Comparison of ENCODE assay signal across 8 cellular contexts in genomic region chr12:110776410-110776809, GRCh38. TPM values are rescaled to one million over a fixed set of nuclear protein-coding genes. Genes with fewer than 3 reads are reported as not detected.
A peak's percentile ranks its signal among the peaks of the same experiment; 100 is the strongest.
DNase-seq lines count a peak whose midpoint lies in the region; ATAC-seq, FAIRE-seq and TF ChIP-seq lines count a peak whose summit lies in the region.

No MANE protein-coding gene starts in this region.

- H3K27me3 ChIP-seq in H9 (ENCODE audit: insufficient read depth, low read length) (no peaks in the 10 kb centered on the region), neural progenitor cell (no peaks in the 10 kb centered on the region), gastroesophageal sphincter (no peaks in the 10 kb centered on the region)

- H3K27me3 Mint-ChIP-seq in H9 (ENCODE audit: low read depth) (peaks cover 12% of the 10 kb centered on the region), neural progenitor cell (ENCODE audit: insufficient read depth, low read depth) (peaks cover 2% of the 10 kb centered on the region)

- H3K18ac ChIP-seq in H9 (ENCODE audit: insufficient read length, low read depth, low read length) = no peak overlapping the region

- H3K4me2 ChIP-seq in H9 (ENCODE audit: insufficient read depth, insufficient read length, low read length) (no peak overlapping the region), neural progenitor cell (no peak overlapping the region)

- no peak overlapping the region for H2BK15ac ChIP-seq in H9 (ENCODE audit: low read depth, low read length)

- H3K4me1 Mint-ChIP-seq in H9 (peaks cover 4 to 14% of the 10 kb centered on the region in 2 experiments; a peak in 3 of 4 replicates), neural progenitor cell (peaks cover 7% of the 10 kb centered on the region)

- H2BK5ac ChIP-seq in H9 (ENCODE audit: insufficient read length, low read length) = no peak overlapping the region

- TF ChIP-seq EP300 in gastroesophageal sphincter (IDR thresholded peaks at IDR 0.05) = no peak

- H3K27ac Mint-ChIP-seq in H9 = peak overlapping the region in 1 of 3 experiments; percentile 69; a peak in 1 of 7 replicates
- no peak overlapping the region for H3K27ac Mint-ChIP-seq in neural progenitor cell

- peak overlapping the region; percentile 48 for H2AFZ ChIP-seq in H9 (ENCODE audit: low read length)
- H2AFZ ChIP-seq in neural progenitor cell (replicated peaks) = peak overlapping the region; percentile 42

- H3K36me3 ChIP-seq in neural progenitor cell (no peaks in the 10 kb centered on the region), gastroesophageal sphincter (no peaks in the 10 kb centered on the region)

- no CpG with 5 or more reads among the region's 4 CpGs for WGBS in H9 (ENCODE audit: extremely low coverage, insufficient read length, low lambda C conversion rate)
- 70 to 74% methylated on average over 3 to 4 of the region's 4 CpGs for WGBS in gastroesophageal sphincter (ENCODE audit: low coverage in 1 of 2), 2 donors

- peaks cover 3% of the 10 kb centered on the region for H3F3A ChIP-seq in neural progenitor cell (ENCODE audit: low read depth)

- H3K9ac ChIP-seq in H9 (ENCODE audit: extremely low read depth, insufficient read length, low read length) = no peak overlapping the region
- H3K9ac ChIP-seq in neural progenitor cell = no peak overlapping the region

- H4K5ac ChIP-seq in H9 (ENCODE audit: insufficient read length, low read depth, low read length) = no peak overlapping the region

- no peak overlapping the region for H2AK5ac ChIP-seq in H9 (ENCODE audit: insufficient read length, low read length)

- TF ChIP-seq CTCF in H9 (conservative IDR thresholded peaks at IDR 0.05) (no peak), neural progenitor cell (IDR thresholded peaks at IDR 0.05) (no peak), gastroesophageal sphincter (IDR thresholded peaks at IDR 0.05) (no peak)

- H2BK12ac ChIP-seq in H9 (ENCODE audit: insufficient read length, low read depth, low read length) = no peak overlapping the region

- H3K23ac ChIP-seq in H9 (ENCODE audit: insufficient read length, low read depth, low read length) = no peak overlapping the region

- H3K79me2 ChIP-seq in H9 (ENCODE audit: insufficient read depth, low read length) = no peaks in the 10 kb centered on the region
- H3K79me2 ChIP-seq in neural progenitor cell (ENCODE audit: low read depth) = no peaks in the 10 kb centered on the region

- H3T11ph ChIP-seq in H9 (ENCODE audit: low read length) = no peak overlapping the region

- H3K23me2 ChIP-seq in H9 (ENCODE audit: insufficient read length, low read depth, low read length, poor library complexity, severe bottlenecking) = no peaks in the 10 kb centered on the region

- H3K4ac ChIP-seq in H9 (ENCODE audit: low read depth, low read length) = no peak overlapping the region

- H3K4me3 Mint-ChIP-seq in H9 (no peak overlapping the region), neural progenitor cell (no peak overlapping the region)

- H3K27ac ChIP-seq in H9 (ENCODE audit: insufficient read length, low read depth, low read length) (no peak overlapping the region), neural progenitor cell (no peak overlapping the region), gastroesophageal sphincter (no peak overlapping the region)

- H3K14ac ChIP-seq in H9 (ENCODE audit: insufficient read depth, low read length) = no peak overlapping the region

- peak; percentile 95 for ATAC-seq in GM18511 (IDR thresholded peaks at IDR 0.05; ENCODE audit: unreplicated experiment)
- ATAC-seq in gastroesophageal sphincter = no peak

- DNase-seq in H9 = no peak
- peak; percentile 11 for DNase-seq in RCC 7860 (ENCODE audit: low spot score)
- no peak for DNase-seq in neural progenitor cell (ENCODE audit: low spot score)
- DNase-seq in NCI-H2227 treated with DMSO at 0.1 percent for 48 hours (lab: John Stamatoyannopoulos, UW) = no peak
- DNase-seq in GF-D8 (lab: John Stamatoyannopoulos, UW) = no peak
- no peak for DNase-seq in G401 (ENCODE audit: low spot score)

- H3K4me1 ChIP-seq in H9 (ENCODE audit: insufficient read depth, low read length) (no peaks in the 10 kb centered on the region), neural progenitor cell (no peaks in the 10 kb centered on the region), gastroesophageal sphincter (no peaks in the 10 kb centered on the region)

- no peak overlapping the region for H2BK20ac ChIP-seq in H9 (ENCODE audit: low read depth, low read length, poor library complexity, severe bottlenecking)

- no peak overlapping the region for H4K91ac ChIP-seq in H9 (ENCODE audit: insufficient read length, low read depth, low read length)

- no peaks in the 10 kb centered on the region for H4K20me1 ChIP-seq in H9 (ENCODE audit: control insufficient read depth, insufficient read depth, insufficient read length)
- no peaks in the 10 kb centered on the region for H4K20me1 ChIP-seq in neural progenitor cell (ENCODE audit: low read depth)

- H3K9me3 ChIP-seq in H9 (ENCODE audit: control insufficient read depth, low read depth, low read length) (no peaks in the 10 kb centered on the region), neural progenitor cell (ENCODE audit: low read depth) (no peaks in the 10 kb centered on the region), gastroesophageal sphincter (no peaks in the 10 kb centered on the region)

- FAIRE-seq in RCC 7860 (lab: Jason Lieb, UNC) = no peak

- no peak for TF ChIP-seq POLR2A in gastroesophageal sphincter (IDR thresholded peaks at IDR 0.05)

- no peak overlapping the region for H2BK120ac ChIP-seq in H9 (ENCODE audit: low read depth, low read length, poor library complexity, severe bottlenecking)

- no peak overlapping the region for H4K8ac ChIP-seq in H9 (replicated peaks; ENCODE audit: insufficient read length, low read depth, low read length)

- in situ Hi-C loops in G401 (cut with HindIII; ENCODE audit: low sequenced_read_pairs) = no loop called here

- H3K56ac ChIP-seq in H9 (ENCODE audit: insufficient read length, low read depth, low read length) = no peak overlapping the region

- peaks cover 0 to 7% (median 3%) of the 10 kb centered on the region in 3 experiments; a peak in 4 of 7 replicates for H3K36me3 Mint-ChIP-seq in H9 (ENCODE audit: insufficient read depth in 1 of 3, low read depth in 3 of 3)
- H3K36me3 Mint-ChIP-seq in neural progenitor cell = no peaks in the 10 kb centered on the region

- no peaks in the 10 kb centered on the region for H3K79me1 ChIP-seq in H9 (ENCODE audit: insufficient read depth, low read depth, low read length, poor library complexity, severe bottlenecking)

- H3K4me3 ChIP-seq in neural progenitor cell (no peak overlapping the region), gastroesophageal sphincter (no peak overlapping the region)

- peaks cover 9 to 15% of the 10 kb centered on the region in 2 experiments for H3K9me3 Mint-ChIP-seq in H9
- peaks cover 11% of the 10 kb centered on the region for H3K9me3 Mint-ChIP-seq in neural progenitor cell

RNA-seq across cellular contexts. Expression of gene PPP1CC, which starts 33.7 kb away (rescaled TPM):
- total RNA-seq in H9 (2021) (286 and 290 TPM in 2 replicates), neural progenitor cell (ENCODE audit: low replicate concordance) (408 and 629 TPM in 2 replicates), gastroesophageal sphincter (100 to 1,000 TPM; 103 to 135 (median 126) TPM)
- total RNA-seq in G401 (2014; rRNA removed; shearing (Covaris generic)) = 134 and 200 TPM in 2 replicates
